1 cellular context compared by ENCODE assay signal in the genomic region with DNA sequence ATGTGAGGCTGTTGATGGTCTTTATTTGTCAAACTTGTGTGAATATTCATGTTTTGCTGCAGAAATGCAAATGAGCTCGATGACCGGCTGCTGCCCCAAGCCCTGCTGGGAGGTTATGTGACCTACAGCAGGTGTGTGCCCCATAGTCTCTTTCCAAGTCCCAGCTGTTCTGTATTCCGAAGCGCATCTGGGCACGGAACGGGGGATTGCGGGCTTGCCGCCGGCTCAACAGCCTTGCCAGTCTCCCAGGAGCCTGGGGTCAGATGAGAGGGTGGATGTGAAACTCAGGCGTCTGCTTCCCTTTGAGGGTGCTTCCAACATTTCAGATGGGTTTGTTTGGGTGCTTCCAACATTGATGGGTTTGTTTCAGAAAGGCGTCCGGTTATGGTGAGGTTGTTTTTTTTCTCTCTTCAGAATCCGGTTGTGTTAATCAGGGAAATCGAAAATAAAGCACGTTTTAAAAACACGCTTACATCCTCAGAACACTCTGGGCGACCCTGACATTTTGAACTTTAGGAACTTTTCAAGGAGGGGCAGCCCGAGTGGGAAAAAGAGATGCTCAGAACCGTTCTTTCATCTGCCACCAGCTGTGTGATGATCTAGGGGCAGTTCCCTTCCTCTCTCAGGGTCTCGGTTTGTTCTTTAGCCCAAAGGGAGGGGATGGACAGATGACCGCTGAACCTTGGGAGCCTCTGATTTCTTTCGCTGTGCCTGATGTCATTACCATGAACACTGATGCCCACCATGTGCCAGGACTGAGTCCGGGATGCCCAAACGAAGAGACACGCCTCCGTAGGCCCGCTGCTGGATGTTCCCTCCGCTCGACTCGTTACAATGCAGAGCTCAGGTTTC.
TF ChIP-seq lines count a peak whose summit lies in the region.

No MANE protein-coding gene starts in this region.

TF ChIP-seq in HCT116, 20 proteins besides CTCF, POLR2A, EP300 and RAD21 (continued from another document):
- TF ChIP-seq, protein P1, sequence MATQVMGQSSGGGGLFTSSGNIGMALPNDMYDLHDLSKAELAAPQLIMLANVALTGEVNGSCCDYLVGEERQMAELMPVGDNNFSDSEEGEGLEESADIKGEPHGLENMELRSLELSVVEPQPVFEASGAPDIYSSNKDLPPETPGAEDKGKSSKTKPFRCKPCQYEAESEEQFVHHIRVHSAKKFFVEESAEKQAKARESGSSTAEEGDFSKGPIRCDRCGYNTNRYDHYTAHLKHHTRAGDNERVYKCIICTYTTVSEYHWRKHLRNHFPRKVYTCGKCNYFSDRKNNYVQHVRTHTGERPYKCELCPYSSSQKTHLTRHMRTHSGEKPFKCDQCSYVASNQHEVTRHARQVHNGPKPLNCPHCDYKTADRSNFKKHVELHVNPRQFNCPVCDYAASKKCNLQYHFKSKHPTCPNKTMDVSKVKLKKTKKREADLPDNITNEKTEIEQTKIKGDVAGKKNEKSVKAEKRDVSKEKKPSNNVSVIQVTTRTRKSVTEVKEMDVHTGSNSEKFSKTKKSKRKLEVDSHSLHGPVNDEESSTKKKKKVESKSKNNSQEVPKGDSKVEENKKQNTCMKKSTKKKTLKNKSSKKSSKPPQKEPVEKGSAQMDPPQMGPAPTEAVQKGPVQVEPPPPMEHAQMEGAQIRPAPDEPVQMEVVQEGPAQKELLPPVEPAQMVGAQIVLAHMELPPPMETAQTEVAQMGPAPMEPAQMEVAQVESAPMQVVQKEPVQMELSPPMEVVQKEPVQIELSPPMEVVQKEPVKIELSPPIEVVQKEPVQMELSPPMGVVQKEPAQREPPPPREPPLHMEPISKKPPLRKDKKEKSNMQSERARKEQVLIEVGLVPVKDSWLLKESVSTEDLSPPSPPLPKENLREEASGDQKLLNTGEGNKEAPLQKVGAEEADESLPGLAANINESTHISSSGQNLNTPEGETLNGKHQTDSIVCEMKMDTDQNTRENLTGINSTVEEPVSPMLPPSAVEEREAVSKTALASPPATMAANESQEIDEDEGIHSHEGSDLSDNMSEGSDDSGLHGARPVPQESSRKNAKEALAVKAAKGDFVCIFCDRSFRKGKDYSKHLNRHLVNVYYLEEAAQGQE (IDR thresholded peaks at IDR 0.05; ENCODE audit: low read depth) = no peak
- TF ChIP-seq ZNF274 (IDR thresholded peaks at IDR 0.05; ENCODE audit: low read depth, low read length) = no peak
- no peak for TF ChIP-seq SIN3A (IDR thresholded peaks at IDR 0.05; ENCODE audit: low read depth)
- no peak for TF ChIP-seq ZFX (IDR thresholded peaks at IDR 0.05)
- TF ChIP-seq SP1 (IDR thresholded peaks at IDR 0.05; ENCODE audit: low read depth) = no peak
- TF ChIP-seq JUND (IDR thresholded peaks at IDR 0.05) = no peak
- TF ChIP-seq, protein P2, sequence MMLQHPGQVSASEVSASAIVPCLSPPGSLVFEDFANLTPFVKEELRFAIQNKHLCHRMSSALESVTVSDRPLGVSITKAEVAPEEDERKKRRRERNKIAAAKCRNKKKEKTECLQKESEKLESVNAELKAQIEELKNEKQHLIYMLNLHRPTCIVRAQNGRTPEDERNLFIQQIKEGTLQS (IDR thresholded peaks at IDR 0.05) = no peak
- TF ChIP-seq, protein P3, sequence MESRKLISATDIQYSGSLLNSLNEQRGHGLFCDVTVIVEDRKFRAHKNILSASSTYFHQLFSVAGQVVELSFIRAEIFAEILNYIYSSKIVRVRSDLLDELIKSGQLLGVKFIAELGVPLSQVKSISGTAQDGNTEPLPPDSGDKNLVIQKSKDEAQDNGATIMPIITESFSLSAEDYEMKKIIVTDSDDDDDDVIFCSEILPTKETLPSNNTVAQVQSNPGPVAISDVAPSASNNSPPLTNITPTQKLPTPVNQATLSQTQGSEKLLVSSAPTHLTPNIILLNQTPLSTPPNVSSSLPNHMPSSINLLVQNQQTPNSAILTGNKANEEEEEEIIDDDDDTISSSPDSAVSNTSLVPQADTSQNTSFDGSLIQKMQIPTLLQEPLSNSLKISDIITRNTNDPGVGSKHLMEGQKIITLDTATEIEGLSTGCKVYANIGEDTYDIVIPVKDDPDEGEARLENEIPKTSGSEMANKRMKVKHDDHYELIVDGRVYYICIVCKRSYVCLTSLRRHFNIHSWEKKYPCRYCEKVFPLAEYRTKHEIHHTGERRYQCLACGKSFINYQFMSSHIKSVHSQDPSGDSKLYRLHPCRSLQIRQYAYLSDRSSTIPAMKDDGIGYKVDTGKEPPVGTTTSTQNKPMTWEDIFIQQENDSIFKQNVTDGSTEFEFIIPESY (IDR thresholded peaks at IDR 0.05; ENCODE audit: extremely low read depth, insufficient replicate concordance, low read length) = no peak
- TF ChIP-seq CEBPB (IDR thresholded peaks at IDR 0.05; ENCODE audit: low read depth) = no peak
- no peak for TF ChIP-seq YY1 (IDR thresholded peaks at IDR 0.05; ENCODE audit: extremely low read depth, insufficient replicate concordance, low read depth, low read length)
- no peak for TF ChIP-seq EZH2 (IDR thresholded peaks at IDR 0.05)
- TF ChIP-seq POLR2AphosphoS5 (IDR thresholded peaks at IDR 0.05; ENCODE audit: low read depth, low read length) = no peak
